In the genomic region with DNA sequence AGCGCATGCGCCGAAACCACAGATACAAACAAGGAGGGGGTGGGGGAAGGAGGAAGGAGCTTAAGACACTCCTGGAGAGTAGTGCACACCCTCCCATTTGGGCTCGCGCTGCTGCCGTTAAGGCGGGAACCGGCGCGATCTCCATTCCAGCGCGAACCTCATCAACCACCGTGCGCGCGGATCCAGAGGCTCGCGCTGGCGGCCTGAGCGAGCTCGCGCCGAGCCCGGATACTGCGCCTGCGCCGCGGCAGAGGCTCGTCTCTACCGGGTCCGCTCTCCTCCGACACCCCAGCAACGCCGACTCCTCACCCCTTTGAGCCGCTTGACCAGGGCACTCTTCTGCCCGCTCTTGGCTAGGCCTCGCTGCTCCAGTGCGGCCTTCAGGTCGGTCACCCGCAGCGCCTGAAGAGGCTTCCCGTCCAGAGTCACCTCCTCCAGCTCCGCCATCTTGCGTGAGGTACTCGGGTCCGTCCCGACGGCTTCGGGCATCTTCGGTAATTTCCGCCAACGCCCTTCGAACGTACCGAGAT, we compare ENCODE assay signal across 8 cellular contexts. TPM values are rescaled to one million over a fixed set of nuclear protein-coding genes. Genes with fewer than 3 reads are reported as not detected.
DNase-seq lines count a peak whose midpoint lies in the region; ATAC-seq and TF ChIP-seq lines count a peak whose summit lies in the region.

A gene with protein sequence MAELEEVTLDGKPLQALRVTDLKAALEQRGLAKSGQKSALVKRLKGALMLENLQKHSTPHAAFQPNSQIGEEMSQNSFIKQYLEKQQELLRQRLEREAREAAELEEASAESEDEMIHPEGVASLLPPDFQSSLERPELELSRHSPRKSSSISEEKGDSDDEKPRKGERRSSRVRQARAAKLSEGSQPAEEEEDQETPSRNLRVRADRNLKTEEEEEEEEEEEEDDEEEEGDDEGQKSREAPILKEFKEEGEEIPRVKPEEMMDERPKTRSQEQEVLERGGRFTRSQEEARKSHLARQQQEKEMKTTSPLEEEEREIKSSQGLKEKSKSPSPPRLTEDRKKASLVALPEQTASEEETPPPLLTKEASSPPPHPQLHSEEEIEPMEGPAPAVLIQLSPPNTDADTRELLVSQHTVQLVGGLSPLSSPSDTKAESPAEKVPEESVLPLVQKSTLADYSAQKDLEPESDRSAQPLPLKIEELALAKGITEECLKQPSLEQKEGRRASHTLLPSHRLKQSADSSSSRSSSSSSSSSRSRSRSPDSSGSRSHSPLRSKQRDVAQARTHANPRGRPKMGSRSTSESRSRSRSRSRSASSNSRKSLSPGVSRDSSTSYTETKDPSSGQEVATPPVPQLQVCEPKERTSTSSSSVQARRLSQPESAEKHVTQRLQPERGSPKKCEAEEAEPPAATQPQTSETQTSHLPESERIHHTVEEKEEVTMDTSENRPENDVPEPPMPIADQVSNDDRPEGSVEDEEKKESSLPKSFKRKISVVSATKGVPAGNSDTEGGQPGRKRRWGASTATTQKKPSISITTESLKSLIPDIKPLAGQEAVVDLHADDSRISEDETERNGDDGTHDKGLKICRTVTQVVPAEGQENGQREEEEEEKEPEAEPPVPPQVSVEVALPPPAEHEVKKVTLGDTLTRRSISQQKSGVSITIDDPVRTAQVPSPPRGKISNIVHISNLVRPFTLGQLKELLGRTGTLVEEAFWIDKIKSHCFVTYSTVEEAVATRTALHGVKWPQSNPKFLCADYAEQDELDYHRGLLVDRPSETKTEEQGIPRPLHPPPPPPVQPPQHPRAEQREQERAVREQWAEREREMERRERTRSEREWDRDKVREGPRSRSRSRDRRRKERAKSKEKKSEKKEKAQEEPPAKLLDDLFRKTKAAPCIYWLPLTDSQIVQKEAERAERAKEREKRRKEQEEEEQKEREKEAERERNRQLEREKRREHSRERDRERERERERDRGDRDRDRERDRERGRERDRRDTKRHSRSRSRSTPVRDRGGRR (minus strand): TSS at position 471 of the 530 bp plus-strand sequence. CDS start 24 bp downstream, at position 447.

- peak within 1 kb of the TSS; percentile 99 for H3K4me2 ChIP-seq in IMR-90 (ENCODE audit: low read depth, low read length)

- intact Hi-C loops in Caco-2 (cut with micrococcal nuclease; ENCODE audit: unreplicated experiment) = loop anchor here (1.0 to 2.0 kb wide), 2 partner anchors 16 to 24 kb away; no protein-coding TSS in a partner anchor
- intact Hi-C loops in IMR-90 (cut with micrococcal nuclease) = loop anchor here (2.0 kb wide), 1 partner anchor 16 kb away; no protein-coding TSS in a partner anchor

- H3K27ac Mint-ChIP-seq in Caco-2 (ENCODE audit: unreplicated experiment) = no peak within 1 kb of the TSS
- no peak within 1 kb of the TSS for H3K27ac Mint-ChIP-seq in progenitor cell of endocrine pancreas

- H3K36me3 ChIP-seq in Caco-2 (ENCODE audit: control insufficient read depth, insufficient read depth, low read length) = peaks cover 1% of the 10 kb centered on the region
- H3K36me3 ChIP-seq in IMR-90 (ENCODE audit: control insufficient read depth, insufficient read depth, low read length) = peaks cover 20% of the 10 kb centered on the region

- H3K9me1 ChIP-seq in IMR-90 (ENCODE audit: insufficient read depth, low read length) = peaks cover 9% of the 10 kb centered on the region

- peak within 1 kb of the TSS; percentile 94 for H2AFZ ChIP-seq in IMR-90 (replicated peaks; ENCODE audit: low read length, poor library complexity)

- WGBS in IMR-90 (ENCODE audit: extremely low coverage in 2 of 2, insufficient read length in 1 of 2), 2 experiments = 0% methylated on average over 44 of the region's 55 CpGs; no CpG with 5 or more reads in 1 of the 2 experiments

- no peaks in the 10 kb centered on the region for H3K27me3 ChIP-seq in Caco-2 (replicated peaks; ENCODE audit: control insufficient read depth, insufficient read depth, low read length)
- no peaks in the 10 kb centered on the region for H3K27me3 ChIP-seq in IMR-90 (ENCODE audit: control insufficient read depth, insufficient read depth, low read length)

- H3K18ac ChIP-seq in IMR-90 (ENCODE audit: low read depth, low read length) = peak within 1 kb of the TSS; percentile 82

- TF ChIP-seq CTCF in Caco-2 (IDR thresholded peaks at IDR 0.05; ENCODE audit: insufficient read depth in 1 of 2, low read depth in 1 of 2, low read length in 1 of 2, severe bottlenecking in 1 of 2, unreplicated experiment in 1 of 2) (no peak), IMR-90 (conservative IDR thresholded peaks at IDR 0.05; ENCODE audit: low read depth, low read length) (no peak), progenitor cell of endocrine pancreas (IDR thresholded peaks at IDR 0.05; ENCODE audit: unreplicated experiment) (no peak)

- H2BK5ac ChIP-seq in IMR-90 (ENCODE audit: low read depth, low read length, poor library complexity, severe bottlenecking) = peak within 1 kb of the TSS; percentile 95

- peak within 1 kb of the TSS; percentile 98 for H3K14ac ChIP-seq in IMR-90 (replicated peaks; ENCODE audit: low read depth, low read length)

- CTCF ChIA-PET in Caco-2 (lab: Charles Lee) (interaction anchor here (0.6 to 3.3 kb wide), 16 partner anchors 14 to 734 kb away, joined by 3 to 110 read pairs (median 8); a partner anchor contains a TSS), IMR-90 (lab: Yijun Ruan, JAX) (interaction anchor here (0.6 to 3.5 kb wide), 11 partner anchors 10 to 92 kb away, joined by 3 to 19 read pairs (median 5); no protein-coding TSS in a partner anchor)

- H2AK9ac ChIP-seq in IMR-90 (replicated peaks; ENCODE audit: low read depth, low read length, poor library complexity) = peak within 1 kb of the TSS; percentile 92

- H3K9me3 ChIP-seq in Caco-2 (no peaks in the 10 kb centered on the region), IMR-90 (ENCODE audit: control insufficient read depth, insufficient read depth, low read length) (no peaks in the 10 kb centered on the region)

- ATAC-seq in GM21528 (IDR thresholded peaks at IDR 0.05; ENCODE audit: low FRiP score, unreplicated experiment) (peak; percentile 36), IMR-90 (ENCODE audit: low read depth) (peak; percentile 63)

- H3K9me3 Mint-ChIP-seq in Caco-2 (ENCODE audit: unreplicated experiment) (no peaks in the 10 kb centered on the region), progenitor cell of endocrine pancreas (ENCODE audit: low read depth) (no peaks in the 10 kb centered on the region)

- peak within 1 kb of the TSS; percentile 71; the same call in 1 of the 3 replicates for H2BK15ac ChIP-seq in IMR-90 (ENCODE audit: low read depth, low read length)

- peak within 1 kb of the TSS; percentile 83 for H4K5ac ChIP-seq in IMR-90 (ENCODE audit: low read depth, low read length)

- no peak for TF ChIP-seq RAD21 in IMR-90 (IDR thresholded peaks at IDR 0.05; ENCODE audit: low read length)

- POLR2A ChIA-PET in Caco-2 (lab: Charles Lee) (interaction anchor here (0.6 to 2.2 kb wide), 26 partner anchors 10 to 227 kb away, joined by 3 to 23 read pairs (median 4); a partner anchor contains a TSS), IMR-90 (lab: Charles Lee; ENCODE audit: unreplicated experiment) (interaction anchor here (0.5 to 1.2 kb wide), 7 partner anchors 14 to 206 kb away, joined by 3 to 12 read pairs (median 4); no protein-coding TSS in a partner anchor)

- DNase-seq in Caco-2 (peak; percentile 78 to 85), IMR-90 (peak; percentile 86), glomerular visceral epithelial cell (ENCODE audit: extremely low spot score) (peak; percentile 87), progenitor cell of endocrine pancreas (ENCODE audit: low spot score, unreplicated experiment) (peak; percentile 54), NCI-H446 treated with DMSO at 0.1 percent for 48 hours (lab: John Stamatoyannopoulos, UW) (no peak), NCI-H146 (lab: John Stamatoyannopoulos, UW) (no peak)
- peak; percentile 99 to 100 for DNase-seq in activated T-cell treated with anti-CD3 and anti-CD28 coated beads, Interleukin-2, amount 50 U/mL, for 48 hours

- peak; percentile 80 for TF ChIP-seq POLR2A in IMR-90 (IDR thresholded peaks at IDR 0.05; ENCODE audit: low read depth, low read length)

- H3K4me3 Mint-ChIP-seq in Caco-2 (ENCODE audit: unreplicated experiment) (no peak within 1 kb of the TSS), progenitor cell of endocrine pancreas (ENCODE audit: low read depth) (no peak within 1 kb of the TSS)

- H2AK5ac ChIP-seq in IMR-90 (ENCODE audit: low read depth, low read length) = peak within 1 kb of the TSS; percentile 94

- H3K36me3 Mint-ChIP-seq in Caco-2 (ENCODE audit: insufficient read depth, unreplicated experiment) = peaks cover 48% of the 10 kb centered on the region
- H3K36me3 Mint-ChIP-seq in progenitor cell of endocrine pancreas (ENCODE audit: insufficient read depth) = peaks cover 10% of the 10 kb centered on the region

- in situ Hi-C loops in IMR-90 (cut with MboI; ENCODE audit: low sequenced_read_pairs) = loop anchor here (25.0 kb wide), 1 partner anchor 1043 kb away; a partner anchor contains a TSS

- H3K4ac ChIP-seq in IMR-90 (ENCODE audit: low read depth, low read length) = peak within 1 kb of the TSS; percentile 98

- dilution Hi-C loops in IMR-90 (cut with HindIII; ENCODE audit: low sequenced_read_pairs, unreplicated experiment) = no loop called here

- H3K4me1 ChIP-seq in Caco-2 (peaks cover 3% of the 10 kb centered on the region; the same call in 1 of the 2 replicates), IMR-90 (ENCODE audit: control insufficient read depth, insufficient read depth, low read length) (peaks cover 3% of the 10 kb centered on the region; the same call in 1 of the 2 replicates)

- BruUV-seq in Caco-2 (replicated peaks; lab: Mats Ljungman, UMichigan) = no TSS peak
- no TSS peak for BruUV-seq in IMR-90 (replicated peaks; lab: Mats Ljungman, UMichigan)

- peak within 1 kb of the TSS; percentile 97 for H3K27ac ChIP-seq in IMR-90 (ENCODE audit: insufficient read depth, low read length)

- H3K4me1 Mint-ChIP-seq in Caco-2 (ENCODE audit: low read depth, unreplicated experiment) = peaks cover 10% of the 10 kb centered on the region
- H3K4me1 Mint-ChIP-seq in progenitor cell of endocrine pancreas (ENCODE audit: low read depth) = peaks cover 19% of the 10 kb centered on the region

- H3K23ac ChIP-seq in IMR-90 (ENCODE audit: low read depth, low read length) = peak within 1 kb of the TSS; percentile 95

- peak within 1 kb of the TSS; percentile 94 for H3K56ac ChIP-seq in IMR-90 (ENCODE audit: extremely low read depth, insufficient read depth, low read length)

- H3K79me1 ChIP-seq in IMR-90 (ENCODE audit: low read depth in 1 of 2, low read length in 2 of 2) = peaks cover 22 to 62% of the 10 kb centered on the region in 2 experiments

- H4K20me1 ChIP-seq in IMR-90 (ENCODE audit: insufficient read depth, low read length) = peaks cover 44% of the 10 kb centered on the region; the same call in 1 of the 2 replicates

- H2BK120ac ChIP-seq in IMR-90 (ENCODE audit: low read depth, low read length) = peak within 1 kb of the TSS; percentile 79

- H4K91ac ChIP-seq in IMR-90 (ENCODE audit: insufficient read depth, low read depth, low read length) = peak within 1 kb of the TSS; percentile 96

- peak within 1 kb of the TSS; percentile 88 to 98 for H4K8ac ChIP-seq in IMR-90 (ENCODE audit: low read depth in 2 of 2, low read length in 2 of 2)

- H3K4me3 ChIP-seq in Caco-2 (ENCODE audit: low read depth, low read length) = peak within 1 kb of the TSS; percentile 79
- H3K4me3 ChIP-seq in IMR-90 (ENCODE audit: insufficient read depth, low read depth, low read length) = peak within 1 kb of the TSS; percentile 67

- no peaks in the 10 kb centered on the region for H3K27me3 Mint-ChIP-seq in Caco-2 (ENCODE audit: insufficient read depth, unreplicated experiment)
- H3K27me3 Mint-ChIP-seq in progenitor cell of endocrine pancreas = no peaks in the 10 kb centered on the region

- H2BK20ac ChIP-seq in IMR-90 (ENCODE audit: low read depth, low read length) = peak within 1 kb of the TSS; percentile 49; the same call in 1 of the 2 replicates

- H3K9ac ChIP-seq in IMR-90 (ENCODE audit: low read depth, low read length) = peak within 1 kb of the TSS; percentile 97

RNA-seq across cellular contexts. Expression of the gene that starts here (rescaled TPM):
- total RNA-seq in Caco-2 (2022) (193 and 201 TPM in 2 replicates), IMR-90 (2012; rRNA removed) (71.9 and 73.8 TPM in 2 replicates), progenitor cell of endocrine pancreas (439 and 458 TPM in 2 replicates)
- 167 and 185 TPM in 2 replicates for polyA plus RNA-seq in IMR-90 (2012; rRNA removed)
- polyA plus RNA-seq in IMR-90 (2012; cell fraction: cytosol; rRNA removed) = 47.0 and 54.1 TPM in 2 replicates
- 631 and 1,195 TPM in 2 replicates for polyA plus RNA-seq in IMR-90 (2012; cell fraction: nucleus; rRNA removed; ENCODE audit: low replicate concordance)

Comparison
In these comparisons a context has a peak if more than half of its experiments do, and no peak if none do; other contexts are left out.
1. DNase-seq: peak in Caco-2 (2 of 2), IMR-90 (single experiment), activated T-cell treated with anti-CD3 and anti-CD28 coated beads, Interleukin-2, amount 50 U/mL, for 48 hours (2 of 2), glomerular visceral epithelial cell (single experiment) and progenitor cell of endocrine pancreas (single experiment); none in NCI-H446 treated with DMSO at 0.1 percent for 48 hours (single experiment) and NCI-H146 (single experiment).